Comparison of ENCODE assay signal across 9 cellular contexts in the genomic region with DNA sequence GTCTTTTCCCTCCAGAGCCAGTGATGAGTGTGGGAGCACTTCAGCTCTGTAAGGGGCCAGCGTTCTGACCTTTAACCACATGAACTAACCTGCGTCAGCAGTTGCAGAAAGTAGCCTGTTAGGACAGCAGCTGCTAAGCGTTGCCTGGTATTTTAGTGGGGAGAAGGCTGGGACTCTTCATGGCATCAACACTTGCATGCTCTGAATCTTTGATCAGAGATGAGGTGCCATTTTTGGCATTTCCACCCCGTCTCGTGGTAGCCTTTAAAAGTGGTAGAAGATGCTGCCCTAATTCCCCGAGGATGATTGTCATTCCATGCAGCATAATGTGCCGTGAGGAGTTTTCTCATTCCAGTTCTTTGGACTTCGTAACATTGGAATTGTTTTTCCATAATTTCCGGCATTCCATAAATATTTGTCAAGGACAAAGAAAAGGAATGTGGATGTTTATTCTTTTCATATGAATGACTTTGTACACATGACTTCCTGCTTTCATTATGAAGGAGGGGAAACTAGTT.
DNase-seq lines count a peak whose midpoint lies in the region; ATAC-seq and TF ChIP-seq lines count a peak whose summit lies in the region.
"Had no signal": no experiment of that assay in that cellular context is flagged by ENCODE, and none has a peak within 500 bp of the region (broad histone marks: within the 10 kb centered on the region; RNA-seq: fewer than 3 reads in every experiment).

No MANE protein-coding gene starts in this region.

- DNase-seq in Daoy (ENCODE audit: low read depth) (peak; percentile 77), SK-N-SH (no peak), fibroblast of the conjunctiva (ENCODE audit: low read depth) (peak; percentile 47), trophoblast cell (peak; percentile 49 to 89), COR-L47 (lab: John Stamatoyannopoulos, UW) (no peak)
- DNase-seq in stimulated activated naive B cell treated with anti-CD40 and anti-IgM and Interleukin-4, amounts not matched to agents 10 μg/mL and 1 μg/mL and 100 μg/mL, for 72 hours = no peak
- no peak for DNase-seq in stimulated activated naive CD8-positive, alpha-beta T cell treated with anti-CD3 and anti-CD28 coated beads, Interleukin-15, amount 100 ng/mL, for 72 hours

- no peak overlapping the region for H2BK5ac ChIP-seq in trophoblast cell (ENCODE audit: low read depth, low read length, poor library complexity)

- peaks cover 32 to 49% of the 10 kb centered on the region in 2 experiments for H3K36me3 ChIP-seq in SK-N-SH (replicated peaks in 1 of 2; ENCODE audit: control insufficient read depth in 1 of 2, insufficient read depth in 2 of 2, low read length in 1 of 2)
- H3K36me3 ChIP-seq in trophoblast cell (ENCODE audit: control insufficient read depth in 1 of 2, insufficient read depth in 2 of 2, low read length in 2 of 2) = peaks cover 16 to 23% of the 10 kb centered on the region in 2 experiments
- H3K36me3 ChIP-seq: neural progenitor cell had no signal

- H3K27ac ChIP-seq in SK-N-SH (ENCODE audit: low read depth in 2 of 2, low read length in 1 of 2) = peak overlapping the region; percentile 55 to 58; a peak in 3 of 4 replicates
- H3K27ac ChIP-seq in trophoblast cell (ENCODE audit: low read depth, low read length) = no peak overlapping the region
- H3K27ac ChIP-seq: neural progenitor cell had no signal

- no peak overlapping the region for H4K12ac ChIP-seq in trophoblast cell (ENCODE audit: low read depth, low read length)

- H4K20me1 ChIP-seq in SK-N-SH (ENCODE audit: insufficient read depth) = no peaks in the 10 kb centered on the region

- POLR2A ChIA-PET in SK-N-SH (lab: Yijun Ruan, JAX) = no interaction called here

- no peak overlapping the region for H3K18ac ChIP-seq in trophoblast cell (ENCODE audit: low read length)

- no peaks in the 10 kb centered on the region for H3K27me3 Mint-ChIP-seq in stimulated activated naive B cell treated with anti-CD40 and anti-IgM and Interleukin-4, amounts not matched to agents 10 μg/mL and 1 μg/mL and 100 μg/mL, for 72 hours
- no peaks in the 10 kb centered on the region for H3K27me3 Mint-ChIP-seq in stimulated activated naive CD8-positive, alpha-beta T cell treated with anti-CD3 and anti-CD28 coated beads, Interleukin-15, amount 100 ng/mL, for 72 hours

- no peaks in the 10 kb centered on the region for H3K9me2 ChIP-seq in SK-N-SH

- H3K9me3 Mint-ChIP-seq in stimulated activated naive B cell treated with anti-CD40 and anti-IgM and Interleukin-4, amounts not matched to agents 10 μg/mL and 1 μg/mL and 100 μg/mL, for 72 hours = no peaks in the 10 kb centered on the region
- H3K9me3 Mint-ChIP-seq in stimulated activated naive CD8-positive, alpha-beta T cell treated with anti-CD3 and anti-CD28 coated beads, Interleukin-15, amount 100 ng/mL, for 72 hours = no peaks in the 10 kb centered on the region
- H3K9me3 Mint-ChIP-seq: neural progenitor cell had no signal

- CTCF ChIA-PET in SK-N-SH (lab: Yijun Ruan, JAX) = no interaction called here

- no peak overlapping the region for H2AFZ ChIP-seq in SK-N-SH (ENCODE audit: low read depth)
- no peak overlapping the region for H2AFZ ChIP-seq in trophoblast cell (ENCODE audit: insufficient read depth, low read length, poor library complexity)
- H2AFZ ChIP-seq: neural progenitor cell had no signal

- no peak overlapping the region for H3K4ac ChIP-seq in trophoblast cell (ENCODE audit: low read depth, low read length)

- no peak for TF ChIP-seq RAD21 in SK-N-SH (IDR thresholded peaks at IDR 0.05; ENCODE audit: low read length)

- peak overlapping the region; percentile 38; the same call in 1 of the 2 replicates for H3K4me2 ChIP-seq in SK-N-SH
- H3K4me2 ChIP-seq in trophoblast cell (ENCODE audit: low read length) = no peak overlapping the region
- H3K4me2 ChIP-seq: neural progenitor cell had no signal

- H2BK12ac ChIP-seq in trophoblast cell (ENCODE audit: low read length) = no peak overlapping the region

- TF ChIP-seq CTCF in SK-N-SH (IDR thresholded peaks at IDR 0.05) = no peak

- H3K4me1 Mint-ChIP-seq in stimulated activated naive B cell treated with anti-CD40 and anti-IgM and Interleukin-4, amounts not matched to agents 10 μg/mL and 1 μg/mL and 100 μg/mL, for 72 hours = peaks cover 9 to 17% of the 10 kb centered on the region in 2 donors
- H3K4me1 Mint-ChIP-seq in stimulated activated naive CD8-positive, alpha-beta T cell treated with anti-CD3 and anti-CD28 coated beads, Interleukin-15, amount 100 ng/mL, for 72 hours = peaks cover 32% of the 10 kb centered on the region

- H3K79me2 ChIP-seq in SK-N-SH (ENCODE audit: insufficient read depth) = no peaks in the 10 kb centered on the region
- H3K79me2 ChIP-seq in trophoblast cell (ENCODE audit: control insufficient read depth, insufficient read depth, low read length, poor library complexity) = no peaks in the 10 kb centered on the region

- no peaks in the 10 kb centered on the region for H3K79me1 ChIP-seq in trophoblast cell (ENCODE audit: low read length)

- no peak overlapping the region for H2AK5ac ChIP-seq in trophoblast cell (ENCODE audit: low read length)

- H3K4me3 Mint-ChIP-seq in stimulated activated naive B cell treated with anti-CD40 and anti-IgM and Interleukin-4, amounts not matched to agents 10 μg/mL and 1 μg/mL and 100 μg/mL, for 72 hours = no peak overlapping the region
- no peak overlapping the region for H3K4me3 Mint-ChIP-seq in stimulated activated naive CD8-positive, alpha-beta T cell treated with anti-CD3 and anti-CD28 coated beads, Interleukin-15, amount 100 ng/mL, for 72 hours
- H3K4me3 Mint-ChIP-seq: neural progenitor cell had no signal

- 74% methylated on average over 9 of the region's 9 CpGs for WGBS in SK-N-SH (ENCODE audit: low lambda C conversion rate)
- WGBS in trophoblast cell (ENCODE audit: extremely low coverage, insufficient coverage, insufficient read length) = no CpG with 5 or more reads among the region's 9 CpGs

- H3K14ac ChIP-seq in trophoblast cell (ENCODE audit: low read length) = no peak overlapping the region

- no peak overlapping the region for H2BK120ac ChIP-seq in trophoblast cell (ENCODE audit: insufficient read depth, low read length, poor library complexity)

- no peak overlapping the region for H3K4me3 ChIP-seq in SK-N-SH (ENCODE audit: low read depth in 2 of 2, low read length in 1 of 2)
- no peak overlapping the region for H3K4me3 ChIP-seq in trophoblast cell (ENCODE audit: low read depth, low read length)
- H3K4me3 ChIP-seq: neural progenitor cell had no signal

- no peak for ATAC-seq in GM18909 (IDR thresholded peaks at IDR 0.05; ENCODE audit: poor library complexity, unreplicated experiment)
- no peak for ATAC-seq in stimulated activated naive B cell treated with anti-CD40 and anti-IgM and Interleukin-4, amounts not matched to agents 10 μg/mL and 1 μg/mL and 100 μg/mL, for 72 hours (replicated peaks)
- ATAC-seq in stimulated activated naive CD8-positive, alpha-beta T cell treated with anti-CD3 and anti-CD28 coated beads, Interleukin-15, amount 100 ng/mL, for 72 hours = no peak

- H3K27me3 ChIP-seq in SK-N-SH (ENCODE audit: insufficient read depth) = no peaks in the 10 kb centered on the region
- H3K27me3 ChIP-seq in trophoblast cell (ENCODE audit: insufficient read depth, low read length) = no peaks in the 10 kb centered on the region
- H3K27me3 ChIP-seq: neural progenitor cell had no signal

- H3K4me1 ChIP-seq in SK-N-SH (ENCODE audit: control insufficient read depth in 1 of 2, insufficient read depth in 2 of 2, low read depth in 1 of 2, low read length in 1 of 2) (peaks cover 0 to 34% of the 10 kb centered on the region in 2 experiments; a peak in 3 of 4 replicates), trophoblast cell (ENCODE audit: control insufficient read depth in 1 of 2, insufficient read depth in 2 of 2, low read length in 2 of 2) (peaks cover 0 to 12% of the 10 kb centered on the region in 2 experiments)
- H3K4me1 ChIP-seq: neural progenitor cell had no signal

- H3K9me3 ChIP-seq in SK-N-SH (no peaks in the 10 kb centered on the region), trophoblast cell (ENCODE audit: insufficient read depth, low read depth, low read length) (no peaks in the 10 kb centered on the region)

- H3K27ac Mint-ChIP-seq in stimulated activated naive B cell treated with anti-CD40 and anti-IgM and Interleukin-4, amounts not matched to agents 10 μg/mL and 1 μg/mL and 100 μg/mL, for 72 hours = no peak overlapping the region
- no peak overlapping the region for H3K27ac Mint-ChIP-seq in stimulated activated naive CD8-positive, alpha-beta T cell treated with anti-CD3 and anti-CD28 coated beads, Interleukin-15, amount 100 ng/mL, for 72 hours
- H3K27ac Mint-ChIP-seq: neural progenitor cell had no signal

- no peak overlapping the region for H4K91ac ChIP-seq in trophoblast cell (ENCODE audit: low read depth, low read length)

- no peak for TF ChIP-seq EP300 in SK-N-SH (IDR thresholded peaks at IDR 0.05; ENCODE audit: borderline replicate concordance in 1 of 2, low read depth in 1 of 2, low read length in 1 of 2)

- H3F3A ChIP-seq in SK-N-SH (replicated peaks; ENCODE audit: insufficient read depth) = peaks cover 42% of the 10 kb centered on the region

- peaks cover 25 to 45% of the 10 kb centered on the region in 2 donors for H3K36me3 Mint-ChIP-seq in stimulated activated naive B cell treated with anti-CD40 and anti-IgM and Interleukin-4, amounts not matched to agents 10 μg/mL and 1 μg/mL and 100 μg/mL, for 72 hours

- no peak overlapping the region for H4K8ac ChIP-seq in trophoblast cell (ENCODE audit: low read depth, low read length)

- H3K9ac ChIP-seq in SK-N-SH (no peak overlapping the region), trophoblast cell (ENCODE audit: low read length) (no peak overlapping the region)
- H3K9ac ChIP-seq: neural progenitor cell had no signal

- H3K23ac ChIP-seq in trophoblast cell (ENCODE audit: low read length) = no peak overlapping the region

TF ChIP-seq in SK-N-SH, 30 proteins besides CTCF, POLR2A, EP300 and RAD21:
- TF ChIP-seq GABPA (IDR thresholded peaks at IDR 0.05; ENCODE audit: low read depth) (no peak), USF2 (IDR thresholded peaks at IDR 0.05; ENCODE audit: borderline replicate concordance, low read depth, low read length) (no peak), JUND (IDR thresholded peaks at IDR 0.05) (0 out of 2 replicates have a peak, but pooled peaks have one; percentile 2)

Comparison
In these comparisons a context has a peak if more than half of its experiments do, and no peak if none do; other contexts are left out.
1. DNase-seq: peak in Daoy (single experiment), fibroblast of the conjunctiva (single experiment) and trophoblast cell (2 of 2); none in SK-N-SH (single experiment), COR-L47 (single experiment), stimulated activated naive B cell treated with anti-CD40 and anti-IgM and Interleukin-4, amounts not matched to agents 10 μg/mL and 1 μg/mL and 100 μg/mL, for 72 hours (single experiment) and stimulated activated naive CD8-positive, alpha-beta T cell treated with anti-CD3 and anti-CD28 coated beads, Interleukin-15, amount 100 ng/mL, for 72 hours (0 of 2).